Comparison of ENCODE assay signal across 8 cellular contexts in genomic region chr2:71131387-71132166, GRCh38. TPM values are rescaled to one million over a fixed set of nuclear protein-coding genes. Genes with fewer than 3 reads are reported as not detected.
DNase-seq lines count a peak whose midpoint lies in the region; ATAC-seq and TF ChIP-seq lines count a peak whose summit lies in the region.
"Not testable (repeated sequence)": the region's sequence is repeated elsewhere in the genome, so short reads cannot be mapped to it uniquely, and the experiment has no call there.

No MANE protein-coding gene starts in this region.

- peaks cover 48% of the 10 kb centered on the region for H3K36me3 ChIP-seq in DND-41 (ENCODE audit: insufficient read depth, low read length)
- peaks cover 11% of the 10 kb centered on the region; the same call in 1 of the 2 replicates for H3K36me3 ChIP-seq in KMS-11 (ENCODE audit: insufficient read depth)
- H3K36me3 ChIP-seq in ectodermal cell (ENCODE audit: control insufficient read depth, insufficient read depth, low read length): peaks cover 10% of the 10 kb centered on the region
- H3K36me3 ChIP-seq in right atrium auricular region: peaks cover 33% of the 10 kb centered on the region
- H3K36me3 ChIP-seq in mesodermal cell (ENCODE audit: control insufficient read depth, insufficient read depth, low read length): peaks cover 20% of the 10 kb centered on the region
- H3K36me3 ChIP-seq in gastrocnemius medialis: peaks cover 0 to 36% of the 10 kb centered on the region in 2 donors
- H3K36me3 ChIP-seq in uterus: not testable (repeated sequence)

- H3K9me3 ChIP-seq in DND-41 (ENCODE audit: insufficient read depth, low read length, severe bottlenecking); ectodermal cell (ENCODE audit: control insufficient read depth, low read length); right atrium auricular region; mesodermal cell (ENCODE audit: control insufficient read depth, low read length); gastrocnemius medialis; uterus: not testable (repeated sequence)

- H3K4me1 ChIP-seq in DND-41 (ENCODE audit: insufficient read depth, low read length): peaks cover 43% of the 10 kb centered on the region
- H3K4me1 ChIP-seq in KMS-11 (ENCODE audit: low read depth, poor library complexity, severe bottlenecking): peaks cover 27% of the 10 kb centered on the region
- not testable (repeated sequence) for H3K4me1 ChIP-seq in ectodermal cell (ENCODE audit: control insufficient read depth, insufficient read depth, low read length); mesodermal cell (ENCODE audit: control insufficient read depth, insufficient read depth, low read length, poor library complexity, severe bottlenecking)
- H3K4me1 ChIP-seq in right atrium auricular region: peaks cover 0 to 39% of the 10 kb centered on the region in 2 donors
- H3K4me1 ChIP-seq in gastrocnemius medialis: peaks cover 37 to 39% of the 10 kb centered on the region in 2 donors
- peaks cover 6 to 11% of the 10 kb centered on the region in 2 donors for H3K4me1 ChIP-seq in uterus

- peak overlapping the region; percentile 74 to 100; a peak in 3 of 4 replicates for H3K4me3 ChIP-seq in DND-41 (ENCODE audit: low read depth in 1 of 2, low read length in 2 of 2)
- H3K4me3 ChIP-seq in KMS-11 (IDR thresholded peaks at IDR 0.05; ENCODE audit: insufficient read depth, low read depth, low read length): not testable (repeated sequence)
- peak overlapping the region; percentile 81 for H3K4me3 ChIP-seq in ectodermal cell (ENCODE audit: insufficient read depth, low read depth, low read length)
- H3K4me3 ChIP-seq in right atrium auricular region: peak overlapping the region; percentile 82 to 97
- H3K4me3 ChIP-seq in mesodermal cell (ENCODE audit: extremely low read depth, insufficient read depth, low read length, poor library complexity, severe bottlenecking): peak overlapping the region; percentile 84
- peak overlapping the region; percentile 85 to 97 (median 90) for H3K4me3 ChIP-seq in gastrocnemius medialis
- H3K4me3 ChIP-seq in uterus: peak overlapping the region; percentile 90 to 99

- not testable (repeated sequence) for DNase-seq in DND-41; right atrium auricular region (ENCODE audit: low spot score); gastrocnemius medialis; uterus

- WGBS in ectodermal cell, 2 experiments: 78 to 79% methylated on average over 6 to 7 of the region's 7 CpGs
- WGBS in mesodermal cell (ENCODE audit: insufficient coverage in 2 of 2), 2 experiments: 74 to 81% methylated on average over 4 to 5 of the region's 7 CpGs

- TF ChIP-seq CTCF in DND-41 (IDR thresholded peaks at IDR 0.05; ENCODE audit: borderline replicate concordance, extremely low read depth, low read length, poor library complexity, severe bottlenecking); KMS-11 (conservative IDR thresholded peaks at IDR 0.05; ENCODE audit: low read depth, low read length); right atrium auricular region (IDR thresholded peaks at IDR 0.05); gastrocnemius medialis (IDR thresholded peaks at IDR 0.05 in 4 of 5, conservative IDR thresholded peaks at IDR 0.05 in 1 of 5); uterus (IDR thresholded peaks at IDR 0.05): not testable (repeated sequence)

- H3K4me2 ChIP-seq in DND-41 (ENCODE audit: insufficient read depth, low read length) (peak overlapping the region; percentile 74), KMS-11 (peak overlapping the region; percentile 77)

- not testable (repeated sequence) for H3K27me3 ChIP-seq in DND-41 (ENCODE audit: insufficient read depth, low read length, poor library complexity); KMS-11 (ENCODE audit: insufficient read depth, low read depth); ectodermal cell (ENCODE audit: control insufficient read depth, insufficient read depth, low read length, poor library complexity, severe bottlenecking); right atrium auricular region; gastrocnemius medialis; uterus

- H3K27ac ChIP-seq in DND-41 (ENCODE audit: low read length): peak overlapping the region; percentile 97
- H3K27ac ChIP-seq in KMS-11; ectodermal cell (ENCODE audit: insufficient read depth, low read depth, low read length, poor library complexity, severe bottlenecking); mesodermal cell (ENCODE audit: low read depth, low read length, severe bottlenecking): not testable (repeated sequence)
- peak overlapping the region in 1 of 2 donors; percentile 91 for H3K27ac ChIP-seq in right atrium auricular region
- H3K27ac ChIP-seq in gastrocnemius medialis: peak overlapping the region; percentile 89 to 95 (median 93)
- H3K27ac ChIP-seq in uterus: peak overlapping the region in 1 of 2 donors; percentile 93

- in situ Hi-C loops in gastrocnemius medialis (cut with MboI; ENCODE audit: low sequenced_read_pairs in 4 of 4): loop anchor here in 1 of 4 donors (5.0 kb wide), 1 partner anchor 64 kb away; the partner anchor contains the start of gene NAGK

- intact Hi-C loops in gastrocnemius medialis (cut with DNase I; ENCODE audit: low total_unique reads): loop anchor here (2.0 to 5.0 kb wide), 2 partner anchors 201 to 883 kb away; partner anchors contain the start of genes TIA1 and ZNF638
- intact Hi-C loops in uterus (cut with DNase I; ENCODE audit: low total_unique reads): not testable (repeated sequence)

- not testable (repeated sequence) for ATAC-seq in DND-41 (ENCODE audit: insufficient read depth, low read depth); SK-N-SH treated with all-trans-retinoic acid at 6 μM for 48 hours; gastrocnemius medialis

- H2AFZ ChIP-seq in DND-41 (ENCODE audit: low read depth, low read length): peak overlapping the region; percentile 100; the same call in 1 of the 2 replicates
- H2AFZ ChIP-seq in KMS-11 (ENCODE audit: low read depth): not testable (repeated sequence)

- TF ChIP-seq POLR2A in gastrocnemius medialis (IDR thresholded peaks at IDR 0.05); uterus (IDR thresholded peaks at IDR 0.05): not testable (repeated sequence)

- not testable (repeated sequence) for H4K20me1 ChIP-seq in DND-41 (ENCODE audit: insufficient read depth, low read length); KMS-11 (ENCODE audit: insufficient read depth)

- H3K79me2 ChIP-seq in DND-41 (ENCODE audit: insufficient read depth, low read length) (peaks cover 63% of the 10 kb centered on the region), KMS-11 (ENCODE audit: insufficient read depth, low read depth) (peaks cover 56% of the 10 kb centered on the region)

- peak overlapping the region; percentile 96 for H3K9ac ChIP-seq in DND-41 (ENCODE audit: low read depth, low read length)
- peak overlapping the region; percentile 83; the same call in 1 of the 2 replicates for H3K9ac ChIP-seq in KMS-11

TF ChIP-seq in SK-N-SH treated with all-trans-retinoic acid at 6 μM for 48 hours, 23 proteins besides CTCF, POLR2A, EP300 and RAD21:
- TF ChIP-seq ZFP3 (CRISPR knock-in tag; IDR thresholded peaks at IDR 0.05): 0 out of 2 replicates have a peak, but pooled peaks have one; percentile 28
TF ChIP-seq in SK-N-SH treated with all-trans-retinoic acid at 6 μM for 48 hours: peak in this region for 1; not testable (repeated sequence) for 22.

RNA-seq across cellular contexts. Expression of gene MPHOSPH10, which starts 1.1 kb away (rescaled TPM):
- polyA plus RNA-seq in ectodermal cell (2013, experiment 1 of 4): 30.2 TPM
- 31.7 TPM for polyA plus RNA-seq in ectodermal cell (2013, experiment 2 of 4)
- polyA plus RNA-seq in ectodermal cell (2013, experiment 3 of 4): 27.8 TPM
- polyA plus RNA-seq in ectodermal cell (2013, experiment 4 of 4): 28.7 TPM
- total RNA-seq in right atrium auricular region (10 to 100 TPM; 14.0 to 17.3 TPM), gastrocnemius medialis (10 to 100 TPM; 27.8 to 49.1 (median 32.8) TPM), uterus (10 to 100 TPM; 14.7 to 43.1 (median 21.0) TPM)
- polyA plus RNA-seq in mesodermal cell (2013, experiment 1 of 2): 24.4 TPM
- 34.0 TPM for polyA plus RNA-seq in mesodermal cell (2013, experiment 2 of 2)

RNA-seq across cellular contexts. Expression of gene MCEE, which starts 1.5 kb away (rescaled TPM):
- 10.4 TPM for polyA plus RNA-seq in ectodermal cell (2013, experiment 1 of 4)
- polyA plus RNA-seq in ectodermal cell (2013, experiment 2 of 4): 7.7 TPM
- 9.4 TPM for polyA plus RNA-seq in ectodermal cell (2013, experiment 3 of 4)
- polyA plus RNA-seq in ectodermal cell (2013, experiment 4 of 4): 11.0 TPM
- total RNA-seq in right atrium auricular region (10 to 100 TPM; 17.2 to 27.5 TPM), gastrocnemius medialis (10 to 100 TPM in 3 of 4 donors, 1 to 10 TPM in 1; 10.0 to 20.2 (median 13.1) TPM), uterus (10 to 100 TPM in 2 of 4 donors, 1 to 10 TPM in 1, not detected in 1; 9.5 to 40.0 (median 23.2) TPM)
- polyA plus RNA-seq in mesodermal cell (2013, experiment 1 of 2): 22.4 TPM
- polyA plus RNA-seq in mesodermal cell (2013, experiment 2 of 2): 24.0 TPM
